23 cellular contexts compared by ENCODE assay signal in genomic region chr6:21636876-21637275, GRCh38.
"Had no signal": no experiment of that assay in that cellular context is flagged by ENCODE, and none has a peak within 500 bp of the region (broad histone marks: within the 10 kb centered on the region; RNA-seq: fewer than 3 reads in every experiment).

No MANE protein-coding gene starts in this region.

- H3K4me2 ChIP-seq: neural progenitor cell had no signal

- H2AFZ ChIP-seq: neural progenitor cell had no signal

- H3K4me1 ChIP-seq: neural progenitor cell, spleen had no signal

- H3K9ac ChIP-seq: neural progenitor cell had no signal

- H3K36me3 ChIP-seq: esophagus muscularis mucosa, heart left ventricle, left ventricle myocardium inferior, neural progenitor cell, spleen had no signal

- H3K27ac ChIP-seq: esophagus muscularis mucosa, foreskin keratinocyte, heart left ventricle, left ventricle myocardium inferior, neural progenitor cell, spleen had no signal

- DNase-seq: activated CD4-positive, alpha-beta T cell treated with anti-CD3 and anti-CD28 coated beads for 36 hours; activated CD4-positive, alpha-beta T cell treated with anti-CD3 and anti-CD28 coated beads, Interleukin-2, amount 50 U/mL, for 48 hours; activated CD4-positive, CD25-positive, alpha-beta regulatory T cell; activated CD8-positive, alpha-beta memory T cell treated with anti-CD3 and anti-CD28 coated beads for 24 hours; activated effector memory CD4-positive, alpha-beta T cell treated with anti-CD3 and anti-CD28 coated beads, Interleukin-2, amount 50 U/mL, for 16 hours; activated naive CD4-positive, alpha-beta T cell treated with anti-CD3 and anti-CD28 coated beads for 36 hours; activated naive CD8-positive, alpha-beta T cell treated with anti-CD3 and anti-CD28 coated beads for 36 hours; activated T-cell treated with anti-CD3 and anti-CD28 coated beads, Interleukin-2, amount 50 U/mL, for 1 hour; amniotic stem cell; central memory CD4-positive, alpha-beta T cell; foreskin keratinocyte; heart left ventricle; left ventricle myocardium inferior; mesendoderm; natural killer cell; posterior cingulate gyrus; right cardiac atrium; spleen; stimulated activated naive CD4-positive, alpha-beta T cell; trophoblast cell had no signal

- H3K27me3 ChIP-seq: esophagus muscularis mucosa, foreskin keratinocyte, heart left ventricle, neural progenitor cell, spleen had no signal

- H3K9me3 ChIP-seq: esophagus muscularis mucosa, spleen had no signal

- H3K4me3 ChIP-seq: esophagus muscularis mucosa, heart left ventricle, left ventricle myocardium inferior, lung, neural progenitor cell, spleen had no signal
